Comparison of ENCODE assay signal across 8 cellular contexts in genomic region chr2:240497082-240497481, GRCh38.
DNase-seq lines count a peak whose midpoint lies in the region; ATAC-seq, FAIRE-seq and TF ChIP-seq lines count a peak whose summit lies in the region.
"Not testable (repeated sequence)": the region's sequence is repeated elsewhere in the genome, so short reads cannot be mapped to it uniquely, and the experiment has no call there.

No MANE protein-coding gene starts in this region.

- intact Hi-C loops in K562 (cut with micrococcal nuclease); left colon (cut with DNase I, micrococcal nuclease): not testable (repeated sequence)

- not testable (repeated sequence) for H3K79me2 ChIP-seq in K562 (ENCODE audit: control insufficient read depth, insufficient read depth, low read length)

- not testable (repeated sequence) for H3K9me3 ChIP-seq in K562 (replicated peaks; ENCODE audit: control insufficient read depth, insufficient read depth, low read depth, low read length)

- not testable (repeated sequence) for H3K4me2 ChIP-seq in K562 (ENCODE audit: insufficient read depth, low read length)

- not testable (repeated sequence) for TF ChIP-seq POLR2A in K562 (conservative IDR thresholded peaks at IDR 0.05)

- not testable (repeated sequence) for H2AFZ ChIP-seq in K562 (ENCODE audit: low read depth, low read length)

- not testable (repeated sequence) for TF ChIP-seq EP300 in K562 (IDR thresholded peaks at IDR 0.05; ENCODE audit: low read length)

- in situ Hi-C loops in KBM-7 (cut with MboI; ENCODE audit: low pct_unique_long_range_greater_than_20kb, low sequenced_read_pairs); K562 (cut with MboI): not testable (repeated sequence)

- not testable (repeated sequence) for FAIRE-seq in K562 (lab: Jason Lieb, UNC)

- whole genome bisulfite sequencing in K562 (ENCODE audit: insufficient coverage, low coverage, missing lambda C conversion rate), result 98% methylated on average over 6 of the region's 7 CpGs

- peak; percentile 47; the same call in 1 of the 3 replicates for ATAC-seq in K562
- peak; percentile 39 for ATAC-seq in left colon

- not testable (repeated sequence) for H3K4me3 ChIP-seq in AG10803 (ENCODE audit: low read length); K562

- TF ChIP-seq CTCF in AG10803 (conservative IDR thresholded peaks at IDR 0.05; ENCODE audit: low read length) (peak; percentile 33; the same call in 1 of the 2 replicates), GM12873 (IDR thresholded peaks at IDR 0.05; ENCODE audit: insufficient read depth, low read depth, low read length, missing control alignments) (peak; percentile 27), K562 (IDR thresholded peaks at IDR 0.05 in 2 of 3, conservative IDR thresholded peaks at IDR 0.05 in 1 of 3; ENCODE audit: insufficient read depth in 2 of 3, low read depth in 1 of 3, low read length in 3 of 3) (peak in 1 of 3 experiments; percentile 6; a peak in 1 of 6 replicates)

- not testable (repeated sequence) for H3K27ac ChIP-seq in K562 (ENCODE audit: extremely low read depth, low read depth, low read length)

- CTCF ChIA-PET in K562 (lab: Yijun Ruan, JAX; ENCODE audit: low intra/inter-chr PET ratio), result not testable (repeated sequence)

- H3K36me3 ChIP-seq in K562 (ENCODE audit: control insufficient read depth, insufficient read depth, low read length), result peaks cover 22% of the 10 kb centered on the region; the same call in 2 of the 3 replicates

- DNase-seq in AG10803 (ENCODE audit: low read depth), result peak; percentile 33
- DNase-seq in KBM-7, result peak; percentile 22
- peak; percentile 8 for DNase-seq in RPMI8226
- DNase-seq in K562 (ENCODE audit: extremely low read depth in 1 of 4, low spot score in 3 of 4), result peak in 1 of 4 experiments; percentile 16
- DNase-seq in fibroblast of peridontal ligament (ENCODE audit: extremely low read depth), result peak; percentile 28
- not testable (repeated sequence) for DNase-seq in left colon
- peak; percentile 1 for DNase-seq in stimulated activated CD4-positive, alpha-beta T cell treated with anti-CD3 and anti-CD28 coated beads, Interleukin-4, amount 100 ng/mL, for 24 hours

- H4K20me1 ChIP-seq in K562 (replicated peaks; ENCODE audit: control insufficient read depth, insufficient read depth, low read length), result not testable (repeated sequence)

- BruUV-seq in K562 (replicated peaks; lab: Mats Ljungman, UMichigan), result not testable (repeated sequence)

- not testable (repeated sequence) for H3K27me3 ChIP-seq in K562 (ENCODE audit: control insufficient read depth in 2 of 2, insufficient read depth in 2 of 2, low read length in 2 of 2)

- H3K9ac ChIP-seq in K562 (ENCODE audit: insufficient read depth in 1 of 2, low read depth in 2 of 2, low read length in 2 of 2), result not testable (repeated sequence)

- H3K4me1 ChIP-seq in K562 (replicated peaks in 1 of 2; ENCODE audit: control insufficient read depth in 2 of 2, insufficient read depth in 2 of 2, low read length in 2 of 2), result not testable (repeated sequence)

- POLR2A ChIA-PET in K562 (lab: Yijun Ruan, JAX), result interaction anchor here (0.6 to 0.7 kb wide), 3 partner anchors 12 to 332 kb away, joined by 3 read pairs; no protein-coding TSS in a partner anchor

- not testable (repeated sequence) for H3K9me1 ChIP-seq in K562 (ENCODE audit: control insufficient read depth, insufficient read depth, low read length)

- TF ChIP-seq RAD21 in K562 (CRISPR knock-in tag; conservative IDR thresholded peaks at IDR 0.05 in 1 of 2, IDR thresholded peaks at IDR 0.05 in 1 of 2), result not testable (repeated sequence)
